In the genomic region with DNA sequence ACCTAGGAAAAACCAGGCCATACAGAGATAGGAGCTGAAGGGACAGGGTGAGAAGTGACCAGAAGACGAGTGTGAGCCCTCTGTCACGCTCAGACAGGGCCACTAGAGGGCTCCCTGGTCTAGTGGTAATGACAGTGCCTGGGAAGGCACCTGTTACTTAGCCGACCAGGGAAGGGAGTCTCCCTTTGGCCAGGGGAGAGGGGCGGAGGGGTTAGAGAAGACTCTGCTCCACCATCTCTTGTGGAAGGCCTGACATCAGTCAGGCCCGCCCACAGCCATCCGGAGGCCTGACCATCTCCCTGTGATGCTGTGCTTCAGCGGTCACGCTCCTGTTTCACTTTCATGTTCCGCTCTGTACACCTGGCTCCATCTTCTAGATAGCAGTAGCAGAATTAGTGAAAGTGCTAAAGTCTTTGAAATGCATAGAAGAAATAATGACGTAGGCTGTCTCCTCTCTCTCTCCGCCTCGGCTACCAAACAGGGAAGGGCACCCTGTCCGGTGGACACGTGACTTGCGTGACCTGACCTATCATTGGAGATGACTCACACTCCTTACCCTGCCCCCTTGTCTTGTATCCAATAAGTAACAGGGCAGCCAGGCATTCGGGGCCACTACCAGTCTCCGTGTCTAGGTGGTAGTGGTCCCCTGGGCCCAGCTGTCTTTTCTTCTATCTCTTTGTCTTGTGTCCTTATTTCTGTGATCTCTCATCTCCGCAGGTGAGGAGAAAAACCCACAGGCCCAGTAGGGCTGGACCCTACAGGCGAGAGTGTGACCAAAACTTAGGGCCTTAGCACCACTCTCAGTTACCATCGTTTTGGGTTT, we compare ENCODE assay signal across 8 cellular contexts. TPM values are rescaled to one million over a fixed set of nuclear protein-coding genes. Genes with fewer than 3 reads are reported as not detected.
A peak's percentile ranks its signal among the peaks of the same experiment; 100 is the strongest.
DNase-seq lines count a peak whose midpoint lies in the region; ATAC-seq and TF ChIP-seq lines count a peak whose summit lies in the region.

No MANE protein-coding gene starts in this region.

- ATAC-seq in HG02852 (IDR thresholded peaks at IDR 0.05; ENCODE audit: unreplicated experiment): peak; percentile 93
- ATAC-seq in activated CD8-positive, alpha-beta T cell treated with anti-CD3 and anti-CD28 coated beads for 36 hours: peak; percentile 98

- H3K27me3 Mint-ChIP-seq in activated CD8-positive, alpha-beta T cell treated with anti-CD3 and anti-CD28 coated beads for 36 hours: peaks cover 1% of the 10 kb centered on the region

- TF ChIP-seq CTCF in activated CD8-positive, alpha-beta T cell treated with anti-CD3 and anti-CD28 coated beads for 36 hours (IDR thresholded peaks at IDR 0.05): peak; percentile 72

- peaks cover 33% of the 10 kb centered on the region for H3K4me1 Mint-ChIP-seq in activated CD8-positive, alpha-beta T cell treated with anti-CD3 and anti-CD28 coated beads for 36 hours (ENCODE audit: low read depth)

- H3K9me3 Mint-ChIP-seq in activated CD8-positive, alpha-beta T cell treated with anti-CD3 and anti-CD28 coated beads for 36 hours: peaks cover 7% of the 10 kb centered on the region

- DNase-seq in SKM-1 treated with dmso at 0.1 percent for 144 hours (lab: John Stamatoyannopoulos, UW; ENCODE audit: unreplicated experiment) (peak; percentile 64), SKM-1 (lab: John Stamatoyannopoulos, UW; ENCODE audit: unreplicated experiment) (no peak), NCI-H2196 treated with DMSO at 0.1 percent for 48 hours (lab: John Stamatoyannopoulos, UW; ENCODE audit: unreplicated experiment) (peak; percentile 40), mucosa of gallbladder (ENCODE audit: low spot score) (peak; percentile 76)
- DNase-seq in activated CD8-positive, alpha-beta T cell treated with anti-CD3 and anti-CD28 coated beads for 36 hours: peak; percentile 94
- DNase-seq in effector memory CD4-positive, alpha-beta T cell: peak; percentile 63 to 71 (median 63)
- peak; percentile 54 to 56 for DNase-seq in stimulated activated CD8-positive, alpha-beta memory T cell treated with anti-CD3 and anti-CD28 coated beads, Interleukin-7, amount 100 ng/mL, for 4 hours (ENCODE audit: low read depth in 2 of 2)

- intact Hi-C loops in activated CD8-positive, alpha-beta T cell treated with anti-CD3 and anti-CD28 coated beads for 36 hours (cut with micrococcal nuclease): no loop called here

- peaks cover 5% of the 10 kb centered on the region for H3K36me3 Mint-ChIP-seq in activated CD8-positive, alpha-beta T cell treated with anti-CD3 and anti-CD28 coated beads for 36 hours (ENCODE audit: low read depth)

- H3K4me1 ChIP-seq in effector memory CD4-positive, alpha-beta T cell (ENCODE audit: control insufficient read depth, insufficient read depth, low read length, poor library complexity, severe bottlenecking): peaks cover 15% of the 10 kb centered on the region

- POLR2A ChIA-PET in activated CD8-positive, alpha-beta T cell treated with anti-CD3 and anti-CD28 coated beads for 36 hours (lab: Charles Lee): interaction anchor here (0.8 kb wide), 1 partner anchor 27 kb away, joined by 4 read pairs; a partner anchor contains a TSS

- no peaks in the 10 kb centered on the region for H3K36me3 ChIP-seq in effector memory CD4-positive, alpha-beta T cell (ENCODE audit: control insufficient read depth, insufficient read depth, low read length)

- CTCF ChIA-PET in activated CD8-positive, alpha-beta T cell treated with anti-CD3 and anti-CD28 coated beads for 36 hours (lab: Charles Lee): interaction anchor here (0.7 to 1.5 kb wide), 6 partner anchors 9 to 94 kb away, joined by 3 to 5 read pairs (median 4); no protein-coding TSS in a partner anchor

- peak overlapping the region; percentile 43 for H3K27ac ChIP-seq in effector memory CD4-positive, alpha-beta T cell (ENCODE audit: insufficient read depth, low read length, poor library complexity, severe bottlenecking)

- peak overlapping the region; percentile 42 for H3K4me3 ChIP-seq in effector memory CD4-positive, alpha-beta T cell (ENCODE audit: insufficient read depth, low read depth, low read length, poor library complexity, severe bottlenecking)

- H3K27ac Mint-ChIP-seq in activated CD8-positive, alpha-beta T cell treated with anti-CD3 and anti-CD28 coated beads for 36 hours: peak overlapping the region; percentile 78

- peak overlapping the region; percentile 28 for H3K4me3 Mint-ChIP-seq in activated CD8-positive, alpha-beta T cell treated with anti-CD3 and anti-CD28 coated beads for 36 hours

- no peaks in the 10 kb centered on the region for H3K27me3 ChIP-seq in effector memory CD4-positive, alpha-beta T cell (replicated peaks; ENCODE audit: control insufficient read depth, insufficient read depth, low read length, poor library complexity, severe bottlenecking)

- H3K9me3 ChIP-seq in effector memory CD4-positive, alpha-beta T cell (ENCODE audit: control insufficient read depth, low read length): no peaks in the 10 kb centered on the region

RNA-seq across cellular contexts. Expression of a gene that starts 26.7 kb away (rescaled TPM):
- not detected for total RNA-seq in activated CD8-positive, alpha-beta T cell treated with anti-CD3 and anti-CD28 coated beads for 36 hours
- not detected for total RNA-seq in mucosa of gallbladder

RNA-seq across cellular contexts. Expression of a gene that starts 26.8 kb away (rescaled TPM):
- total RNA-seq in activated CD8-positive, alpha-beta T cell treated with anti-CD3 and anti-CD28 coated beads for 36 hours: 10 to 100 TPM; 54.2 to 56.5 TPM
- total RNA-seq in mucosa of gallbladder: 51.6 TPM
